In the genomic region with DNA sequence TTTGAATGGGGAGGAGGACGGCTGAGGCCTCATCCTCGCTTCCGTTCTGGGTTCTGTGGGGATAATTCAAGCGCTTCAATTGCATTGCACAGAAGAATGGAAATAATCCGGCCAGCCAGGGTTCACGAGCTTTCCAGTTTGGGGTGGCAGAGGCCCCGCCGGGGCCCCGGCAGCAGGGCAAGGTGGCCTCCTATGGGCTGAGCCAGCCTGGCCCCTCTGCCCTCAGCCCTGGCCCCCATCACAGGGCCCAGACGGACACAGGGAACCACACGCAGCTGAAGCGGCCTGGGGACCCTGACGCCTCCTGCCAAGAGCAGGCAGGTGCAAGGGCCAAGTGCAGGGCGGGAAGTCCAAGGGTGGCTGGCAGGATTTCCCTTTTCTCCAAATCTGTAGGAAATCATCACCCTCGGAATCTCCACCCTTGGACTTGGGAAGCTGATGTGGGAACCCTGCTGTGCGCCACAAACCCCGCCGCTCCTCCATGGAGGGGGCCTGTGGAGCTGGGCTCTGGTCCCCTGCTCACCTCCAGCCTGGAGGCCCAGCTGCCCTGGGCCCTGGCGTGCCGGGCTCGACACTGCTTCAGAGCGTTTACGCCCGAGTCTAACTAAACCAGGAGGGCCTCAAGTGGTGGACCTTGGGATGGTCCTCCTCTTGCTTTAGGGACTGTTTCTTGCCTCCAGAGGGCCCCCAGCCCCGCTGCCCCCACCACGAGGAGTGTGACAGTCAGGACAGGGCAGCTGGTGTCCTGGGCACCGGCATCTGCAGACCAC, we compare ENCODE assay signal across 1 cellular context.
TF ChIP-seq lines count a peak whose summit lies in the region.

No MANE protein-coding gene starts in this region.

TF ChIP-seq in H1, 55 proteins besides CTCF, POLR2A, EP300 and RAD21:
- TF ChIP-seq TEAD4 (IDR thresholded peaks at IDR 0.05; ENCODE audit: low read depth, low read length) (no peak), SIN3A (conservative IDR thresholded peaks at IDR 0.05 in 1 of 2, IDR thresholded peaks at IDR 0.05 in 1 of 2; ENCODE audit: low read depth in 1 of 2, low read length in 2 of 2) (no peak), SP4 (IDR thresholded peaks at IDR 0.05; ENCODE audit: low read length) (no peak), E2F6 (IDR thresholded peaks at IDR 0.05) (no peak), POLR2AphosphoS5 (IDR thresholded peaks at IDR 0.05; ENCODE audit: low read depth, low read length) (no peak), YY1 (IDR thresholded peaks at IDR 0.05; ENCODE audit: low read depth, low read length) (no peak), SIX5 (IDR thresholded peaks at IDR 0.05; ENCODE audit: low read depth, low read length) (no peak), CTBP2 (IDR thresholded peaks at IDR 0.05; ENCODE audit: borderline replicate concordance, insufficient read depth, insufficient read length, low read length) (no peak), KDM1A (IDR thresholded peaks at IDR 0.05; ENCODE audit: borderline replicate concordance, low read length) (no peak), SUZ12 (IDR thresholded peaks at IDR 0.05; ENCODE audit: low read length) (no peak)
TF ChIP-seq in H1: peak in this region for 0.
